10 cellular contexts compared by ENCODE assay signal in the genomic region with DNA sequence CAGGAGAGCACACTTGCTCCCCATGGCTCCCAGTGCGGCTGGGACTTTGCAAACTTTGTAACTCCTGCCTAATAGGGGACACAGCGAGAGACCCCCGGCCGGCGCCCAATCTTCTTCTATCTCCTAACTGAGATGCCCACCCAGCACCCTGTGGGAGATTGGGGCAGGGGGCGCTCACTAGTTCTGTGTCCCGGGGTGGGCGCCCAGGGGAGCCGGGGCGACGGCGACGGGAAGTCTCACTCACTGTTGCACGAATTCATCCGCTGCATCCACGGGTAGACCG. TPM values are rescaled to one million over a fixed set of nuclear protein-coding genes. Genes with fewer than 3 reads are reported as not detected.
A peak's percentile ranks its signal among the peaks of the same experiment; 100 is the strongest.
DNase-seq lines count a peak whose midpoint lies in the region; ATAC-seq and TF ChIP-seq lines count a peak whose summit lies in the region.
"Had no signal": no experiment of that assay in that cellular context is flagged by ENCODE, and none has a peak within 500 bp of the region (broad histone marks: within the 10 kb centered on the region; RNA-seq: fewer than 3 reads in every experiment).

No MANE protein-coding gene starts in this region.

- H3K27ac ChIP-seq in RWPE1 (peak overlapping the region; percentile 22), esophagus (ENCODE audit: low read depth in 2 of 2, low read length in 1 of 2) (peak overlapping the region in 1 of 2 donors; percentile 15), trophoblast cell (ENCODE audit: low read depth, low read length) (peak overlapping the region; percentile 35)

- BruUV-seq in Caco-2 (replicated peaks; lab: Mats Ljungman, UMichigan): no TSS peak

- peak overlapping the region; percentile 28 for H2BK5ac ChIP-seq in trophoblast cell (ENCODE audit: low read depth, low read length, poor library complexity)

- peak overlapping the region; percentile 49 for H2AFZ ChIP-seq in trophoblast cell (ENCODE audit: insufficient read depth, low read length, poor library complexity)

- peak overlapping the region; percentile 29 for H2BK120ac ChIP-seq in trophoblast cell (ENCODE audit: insufficient read depth, low read length, poor library complexity)

- no peaks in the 10 kb centered on the region for H3K9me3 Mint-ChIP-seq in Caco-2 (ENCODE audit: unreplicated experiment)

- CTCF ChIA-PET in Caco-2 (lab: Charles Lee) (interaction anchor here (0.6 kb wide), 1 partner anchor 455 kb away, joined by 3 read pairs; no protein-coding TSS in a partner anchor), RWPE1 (lab: Yijun Ruan, JAX) (interaction anchor here (0.7 kb wide), 1 partner anchor 21 kb away, joined by 3 read pairs; no protein-coding TSS in a partner anchor)

- TF ChIP-seq CTCF in Caco-2 (IDR thresholded peaks at IDR 0.05; ENCODE audit: insufficient read depth in 1 of 2, low read depth in 1 of 2, low read length in 1 of 2, severe bottlenecking in 1 of 2, unreplicated experiment in 1 of 2) (no peak), RWPE1 (conservative IDR thresholded peaks at IDR 0.05; ENCODE audit: low read depth) (no peak)

- H3K27me3 ChIP-seq in Caco-2 (replicated peaks; ENCODE audit: control insufficient read depth, insufficient read depth, low read length): peaks cover 4% of the 10 kb centered on the region
- H3K27me3 ChIP-seq in esophagus (ENCODE audit: control insufficient read depth in 1 of 2, insufficient read depth in 2 of 2, low read length in 2 of 2): peaks cover 0 to 21% of the 10 kb centered on the region in 2 donors
- H3K27me3 ChIP-seq in trophoblast cell (ENCODE audit: insufficient read depth, low read length): peaks cover 10% of the 10 kb centered on the region

- intact Hi-C loops in Caco-2 (cut with micrococcal nuclease; ENCODE audit: unreplicated experiment): no loop called here

- H3K4me1 ChIP-seq in Caco-2 (peaks cover 40% of the 10 kb centered on the region), esophagus (ENCODE audit: control insufficient read depth in 2 of 2, insufficient read depth in 2 of 2, low read length in 1 of 2) (peaks cover 0 to 14% of the 10 kb centered on the region in 2 donors), trophoblast cell (ENCODE audit: control insufficient read depth in 1 of 2, insufficient read depth in 2 of 2, low read length in 2 of 2) (peaks cover 34 to 53% of the 10 kb centered on the region in 2 experiments)

- peak overlapping the region; percentile 62 for H3K9ac ChIP-seq in trophoblast cell (ENCODE audit: low read length)

- H3K23ac ChIP-seq in trophoblast cell (ENCODE audit: low read length): no peak overlapping the region

- H3K36me3 ChIP-seq in Caco-2 (ENCODE audit: control insufficient read depth, insufficient read depth, low read length): no peaks in the 10 kb centered on the region
- H3K36me3 ChIP-seq in esophagus (ENCODE audit: control insufficient read depth in 2 of 2, insufficient read depth in 2 of 2, low read length in 1 of 2): no peaks in the 10 kb centered on the region
- H3K36me3 ChIP-seq in trophoblast cell (ENCODE audit: control insufficient read depth in 1 of 2, insufficient read depth in 2 of 2, low read length in 2 of 2): peaks cover 3 to 10% of the 10 kb centered on the region in 2 experiments

- no peaks in the 10 kb centered on the region for H3K36me3 Mint-ChIP-seq in Caco-2 (ENCODE audit: insufficient read depth, unreplicated experiment)

- H4K12ac ChIP-seq in trophoblast cell (ENCODE audit: low read depth, low read length): peak overlapping the region; percentile 3

- DNase-seq in Caco-2 (no peak), RWPE1 (ENCODE audit: low spot score) (no peak), trophoblast cell (no peak), DMS114 treated with DMSO at 0.1 percent for 48 hours (lab: John Stamatoyannopoulos, UW; ENCODE audit: unreplicated experiment) (no peak), NCI-H69 (lab: John Stamatoyannopoulos, UW) (no peak)
- DNase-seq: activated CD4-positive, alpha-beta T cell treated with anti-CD3 and anti-CD28 coated beads, Interleukin-2, amount 50 U/mL, for 4 hours; NCI-H1436 treated with DMSO at 0.1 percent for 48 hours had no signal

- no peak overlapping the region for H2AK5ac ChIP-seq in trophoblast cell (ENCODE audit: low read length)

- H2BK12ac ChIP-seq in trophoblast cell (ENCODE audit: low read length): no peak overlapping the region

- no peaks in the 10 kb centered on the region for H3K9me3 ChIP-seq in Caco-2
- no peaks in the 10 kb centered on the region for H3K9me3 ChIP-seq in esophagus (ENCODE audit: control insufficient read depth in 2 of 2, insufficient read depth in 1 of 2, low read depth in 1 of 2, low read length in 1 of 2)
- no peaks in the 10 kb centered on the region for H3K9me3 ChIP-seq in trophoblast cell (ENCODE audit: insufficient read depth, low read depth, low read length)

- H3K14ac ChIP-seq in trophoblast cell (ENCODE audit: low read length): peak overlapping the region; percentile 19

- POLR2A ChIA-PET in Caco-2 (lab: Charles Lee) (no interaction called here), RWPE1 (lab: Yijun Ruan, JAX; ENCODE audit: low non-redundant PET) (no interaction called here)

- peaks cover 34% of the 10 kb centered on the region for H3K4me1 Mint-ChIP-seq in Caco-2 (ENCODE audit: low read depth, unreplicated experiment)

- 2 to 3% methylated on average over 17 of the region's 17 CpGs for WGBS in esophagus, 2 donors
- WGBS in trophoblast cell (ENCODE audit: extremely low coverage, insufficient coverage, insufficient read length): no CpG with 5 or more reads among the region's 17 CpGs

- peak overlapping the region; percentile 75 for H4K8ac ChIP-seq in trophoblast cell (ENCODE audit: low read depth, low read length)

- H3K4me3 Mint-ChIP-seq in Caco-2 (ENCODE audit: unreplicated experiment): peak overlapping the region; percentile 86

- H4K91ac ChIP-seq in trophoblast cell (ENCODE audit: low read depth, low read length): peak overlapping the region; percentile 84

- ATAC-seq in GM21737 (IDR thresholded peaks at IDR 0.05; ENCODE audit: unreplicated experiment): no peak
- no peak for ATAC-seq in GM19397 (IDR thresholded peaks at IDR 0.05; ENCODE audit: unreplicated experiment)

- H3K79me1 ChIP-seq in trophoblast cell (ENCODE audit: low read length): peaks cover 32% of the 10 kb centered on the region

- H3K27ac Mint-ChIP-seq in Caco-2 (ENCODE audit: unreplicated experiment): no peak overlapping the region

- peak overlapping the region; percentile 50 for H3K18ac ChIP-seq in trophoblast cell (ENCODE audit: low read length)

- peak overlapping the region; percentile 31 for H3K4ac ChIP-seq in trophoblast cell (ENCODE audit: low read depth, low read length)

- H3K4me2 ChIP-seq in trophoblast cell (ENCODE audit: low read length): peak overlapping the region; percentile 84

- H3K4me3 ChIP-seq in Caco-2 (ENCODE audit: low read depth, low read length) (peak overlapping the region; percentile 52), esophagus (ENCODE audit: low read depth in 1 of 2, low read length in 2 of 2) (peak overlapping the region; percentile 36 to 42), trophoblast cell (ENCODE audit: low read depth, low read length) (peak overlapping the region; percentile 70)

- peaks cover 11% of the 10 kb centered on the region for H3K79me2 ChIP-seq in trophoblast cell (ENCODE audit: control insufficient read depth, insufficient read depth, low read length, poor library complexity)

- peaks cover 18% of the 10 kb centered on the region for H3K27me3 Mint-ChIP-seq in Caco-2 (ENCODE audit: insufficient read depth, unreplicated experiment)

RNA-seq across cellular contexts. Expression of gene HOXB5, which starts 3.9 kb away (rescaled TPM):
- total RNA-seq in Caco-2 (2022): not detected in 2 replicates
- under 1 TPM; 0.09 to 0.10 TPM for polyA plus RNA-seq in esophagus
- polyA plus RNA-seq in trophoblast cell (2013): 3.2 and 3.5 TPM in 2 replicates

RNA-seq across cellular contexts. Expression of gene HOXB6, which starts 7.4 kb away (rescaled TPM):
- 1.8 and 1.9 TPM in 2 replicates for total RNA-seq in Caco-2 (2022)
- polyA plus RNA-seq in esophagus: under 1 TPM; 0.29 to 0.31 TPM
- polyA plus RNA-seq in trophoblast cell (2013): 10.6 and 10.9 TPM in 2 replicates

RNA-seq across cellular contexts. Expression of gene HOXB3, which starts 7.4 kb away (rescaled TPM):
- 7.2 and 10.1 TPM in 2 replicates for total RNA-seq in Caco-2 (2022)
- polyA plus RNA-seq in esophagus: 10 to 100 TPM in 1 of 2 donors, 1 to 10 TPM in 1; 6.3 to 12.7 TPM
- 8.1 and 10.4 TPM in 2 replicates for polyA plus RNA-seq in trophoblast cell (2013)

RNA-seq across cellular contexts. Expression of gene HOXB7, which starts 13.4 kb away (rescaled TPM):
- total RNA-seq in Caco-2 (2022): 23.7 and 28.2 TPM in 2 replicates
- polyA plus RNA-seq in esophagus: under 1 TPM; 0.27 to 0.39 TPM
- 9.6 and 9.8 TPM in 2 replicates for polyA plus RNA-seq in trophoblast cell (2013)

RNA-seq across cellular contexts. Expression of gene HOXB8, which starts 17.7 kb away (rescaled TPM):
- total RNA-seq in Caco-2 (2022): 0.39 and 1.2 TPM in 2 replicates
- polyA plus RNA-seq in esophagus: not detected
- 2.4 and 2.5 TPM in 2 replicates for polyA plus RNA-seq in trophoblast cell (2013)
